In the genomic region with DNA sequence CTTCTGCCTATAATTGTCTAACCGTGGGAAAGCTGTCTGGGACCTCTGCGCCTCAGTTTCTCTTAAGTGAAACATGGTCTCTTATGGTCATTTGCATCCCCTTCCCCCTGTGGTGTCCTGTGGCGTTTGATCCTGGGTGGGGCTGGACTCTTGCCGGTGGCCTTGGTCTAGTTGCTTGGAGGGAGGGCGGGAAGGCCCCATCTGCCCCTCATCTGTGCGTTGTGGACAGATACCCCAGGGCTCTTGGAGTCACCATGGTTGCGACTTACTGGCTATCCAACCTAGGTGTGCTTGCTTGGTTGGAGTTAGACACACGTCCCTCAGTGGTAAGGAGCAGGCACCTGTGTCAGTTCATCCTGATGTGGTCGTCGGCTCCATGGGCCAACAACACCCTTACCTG, we compare ENCODE assay signal across 20 cellular contexts. TPM values are rescaled to one million over a fixed set of nuclear protein-coding genes. Genes with fewer than 3 reads are reported as not detected.
DNase-seq lines count a peak whose midpoint lies in the region; ATAC-seq and TF ChIP-seq lines count a peak whose summit lies in the region.
"Had no signal": no experiment of that assay in that cellular context is flagged by ENCODE, and none has a peak within 500 bp of the region (broad histone marks: within the 10 kb centered on the region; RNA-seq: fewer than 3 reads in every experiment).

No MANE protein-coding gene starts in this region.

- TF ChIP-seq CTCF in hepatocyte (IDR thresholded peaks at IDR 0.05; ENCODE audit: poor library complexity) (no peak), osteocyte (IDR thresholded peaks at IDR 0.05) (no peak)

- 92% methylated on average over 10 of the region's 10 CpGs for WGBS in hepatocyte (ENCODE audit: low lambda C conversion rate, missing lambda C conversion rate)

- H3K4me2 ChIP-seq in hepatocyte, result no peak overlapping the region
- H3K4me2 ChIP-seq: A549, BLaER1, GM23338 had no signal

- H3K27ac ChIP-seq in hepatocyte, result no peak overlapping the region
- H3K27ac ChIP-seq: A549, BLaER1 had no signal

- no peaks in the 10 kb centered on the region for H3K79me2 ChIP-seq in hepatocyte

- H3K9me3 ChIP-seq in hepatocyte (ENCODE audit: low read depth), result no peaks in the 10 kb centered on the region
- H3K9me3 ChIP-seq: A549 had no signal

- H2AFZ ChIP-seq in hepatocyte, result no peak overlapping the region
- H2AFZ ChIP-seq: GM23338 had no signal

- no peaks in the 10 kb centered on the region for H3K9me2 ChIP-seq in hepatocyte (replicated peaks; ENCODE audit: insufficient read depth)

- peaks cover 11% of the 10 kb centered on the region for H3K9me3 Mint-ChIP-seq in osteocyte (ENCODE audit: unreplicated experiment)

- peaks cover 6% of the 10 kb centered on the region for H3K27me3 Mint-ChIP-seq in osteocyte (ENCODE audit: unreplicated experiment)

- peaks cover 14% of the 10 kb centered on the region for H3K4me1 Mint-ChIP-seq in osteocyte (ENCODE audit: unreplicated experiment)

- H3K36me3 Mint-ChIP-seq in osteocyte (ENCODE audit: unreplicated experiment), result no peaks in the 10 kb centered on the region
- H3K36me3 Mint-ChIP-seq: CD8-positive, alpha-beta T cell had no signal

- no peaks in the 10 kb centered on the region for H3K27me3 ChIP-seq in hepatocyte
- H3K27me3 ChIP-seq: BLaER1 had no signal

- H3K4me1 ChIP-seq in hepatocyte (ENCODE audit: insufficient read depth), result no peaks in the 10 kb centered on the region
- H3K4me1 ChIP-seq: A549 had no signal

- DNase-seq in left ventricle myocardium superior, result peak; percentile 12
- no peak for DNase-seq in Right ventricle myocardium superior
- DNase-seq in hepatocyte (ENCODE audit: low spot score), result peak; percentile 2
- DNase-seq in osteocyte (ENCODE audit: extremely low spot score, unreplicated experiment), result peak; percentile 73
- no peak for DNase-seq in activated CD4-positive, alpha-beta T cell treated with anti-CD3 and anti-CD28 coated beads for 1 hour
- DNase-seq in kidney tubule cell (ENCODE audit: low spot score), result no peak
- DNase-seq in activated CD4-positive, CD25-positive, alpha-beta regulatory T cell (lab: John Stamatoyannopoulos, UW), result no peak
- DNase-seq: HCEC 1CT, NCI-H1105 treated with DMSO at 0.1 percent for 48 hours, NCI-H1694, NCI-H2081 treated with DMSO at 0.1 percent for 48 hours, NCI-H446 treated with DMSO at 0.1 percent for 48 hours, NCI-H69, SHP77 treated with DMSO at 0.1 percent for 48 hours had no signal

- ATAC-seq in left ventricle myocardium superior (no peak), Right ventricle myocardium superior (ENCODE audit: poor library complexity) (no peak)
- ATAC-seq: A549; CD8-positive, alpha-beta T cell; GM23338 had no signal

- H4K20me1 ChIP-seq in hepatocyte (ENCODE audit: insufficient read depth, poor library complexity, severe bottlenecking), result no peaks in the 10 kb centered on the region

- intact Hi-C loops in left ventricle myocardium superior (cut with micrococcal nuclease) (no loop called here), Right ventricle myocardium superior (cut with DNase I) (no loop called here)

- H3K4me3 Mint-ChIP-seq in osteocyte (ENCODE audit: unreplicated experiment), result no peak overlapping the region
- H3K4me3 Mint-ChIP-seq: CD8-positive, alpha-beta T cell; GM23338 had no signal

- H3K27ac Mint-ChIP-seq in osteocyte (ENCODE audit: unreplicated experiment), result no peak overlapping the region
- H3K27ac Mint-ChIP-seq: CD8-positive, alpha-beta T cell; GM23338 had no signal

- H3K36me3 ChIP-seq in hepatocyte (replicated peaks; ENCODE audit: insufficient read depth, low read depth), result no peaks in the 10 kb centered on the region

- H3K4me3 ChIP-seq in hepatocyte, result no peak overlapping the region
- H3K4me3 ChIP-seq: A549, BLaER1, GM23338 had no signal

RNA-seq across cellular contexts. Expression of a gene that starts 15.2 kb away (rescaled TPM):
- total RNA-seq in left ventricle myocardium superior (22.9 TPM), Right ventricle myocardium superior (19.3 TPM), hepatocyte (2.4 and 2.9 TPM in 2 replicates), osteocyte (4.7 and 4.8 TPM in 2 replicates)
- 1.9 and 2.6 TPM in 2 replicates for polyA plus RNA-seq in hepatocyte
- total RNA-seq: CD8-positive, alpha-beta T cell had no signal

RNA-seq across cellular contexts. Expression of a gene that starts 50.2 kb away (rescaled TPM):
- not detected for total RNA-seq in left ventricle myocardium superior
- total RNA-seq in Right ventricle myocardium superior, result 0.43 TPM
- total RNA-seq in hepatocyte, result not detected in 2 replicates
- polyA plus RNA-seq in hepatocyte, result not detected in 2 replicates
- not detected in 2 replicates for total RNA-seq in osteocyte
- total RNA-seq: CD8-positive, alpha-beta T cell; GM23338; HepG2; RPMI7951 had no signal
- polyA plus RNA-seq: A549, GM23338 had no signal

RNA-seq across cellular contexts. Expression of a gene that starts 59.9 kb away (rescaled TPM):
- 22.2 TPM for total RNA-seq in left ventricle myocardium superior
- total RNA-seq in Right ventricle myocardium superior, result 19.1 TPM
- total RNA-seq in hepatocyte, result 26.2 and 31.3 TPM in 2 replicates
- polyA plus RNA-seq in hepatocyte, result 20.6 and 29.2 TPM in 2 replicates
- total RNA-seq in osteocyte, result 43.5 and 44.0 TPM in 2 replicates

Comparison
In these comparisons a context has a peak if more than half of its experiments do, and no peak if none do; other contexts are left out.
1. DNase-seq: peak in left ventricle myocardium superior (single experiment), hepatocyte (single experiment) and osteocyte (single experiment); none in Right ventricle myocardium superior (single experiment), activated CD4-positive, alpha-beta T cell treated with anti-CD3 and anti-CD28 coated beads for 1 hour (single experiment), kidney tubule cell (single experiment) and activated CD4-positive, CD25-positive, alpha-beta regulatory T cell (0 of 4).